ENCODE assay signal across 8 cellular contexts in genomic region chr10:128062837-128063563, GRCh38.
DNase-seq lines count a peak whose midpoint lies in the region; ATAC-seq and TF ChIP-seq lines count a peak whose summit lies in the region.

No MANE protein-coding gene starts in this region.

- peak; percentile 49 for ATAC-seq in GM18517 (IDR thresholded peaks at IDR 0.05; ENCODE audit: unreplicated experiment)
- peak; percentile 44 for ATAC-seq in HG02943 (IDR thresholded peaks at IDR 0.05; ENCODE audit: low read depth, unreplicated experiment)
- peak; percentile 67 to 73 for ATAC-seq in naive thymus-derived CD8-positive, alpha-beta T cell

- H3K9me3 Mint-ChIP-seq in naive thymus-derived CD8-positive, alpha-beta T cell: no peaks in the 10 kb centered on the region

- H3K36me3 Mint-ChIP-seq in naive thymus-derived CD8-positive, alpha-beta T cell: peaks cover 14 to 43% (median 17%) of the 10 kb centered on the region in 3 donors

- in situ Hi-C loops in mammary epithelial cell (cut with MboI; ENCODE audit: low sequenced_read_pairs in 2 of 2): no loop called here

- no peaks in the 10 kb centered on the region for H3K27me3 Mint-ChIP-seq in naive thymus-derived CD8-positive, alpha-beta T cell

- peaks cover 21% of the 10 kb centered on the region; the same call in 1 of the 2 replicates for H3F3A ChIP-seq in PC-9 (ENCODE audit: insufficient read depth, low read depth)

- DNase-seq in SIG-M5 treated with dmso at 0.1 percent for 504 hours (lab: John Stamatoyannopoulos, UW; ENCODE audit: unreplicated experiment) (peak; percentile 85), mammary epithelial cell (no peak), BE2C (no peak), hepatocyte (ENCODE audit: low spot score) (no peak), PC-9 (no peak)
- peak in 9 of 10 donors; percentile 32 to 77 (median 56) for DNase-seq in naive thymus-derived CD8-positive, alpha-beta T cell

- H3K9me3 ChIP-seq in mammary epithelial cell (replicated peaks; ENCODE audit: insufficient read depth, low read length): no peaks in the 10 kb centered on the region
- no peaks in the 10 kb centered on the region for H3K9me3 ChIP-seq in BE2C
- H3K9me3 ChIP-seq in hepatocyte (ENCODE audit: low read depth): no peaks in the 10 kb centered on the region
- H3K9me3 ChIP-seq in PC-9 (ENCODE audit: insufficient read depth, low read depth): no peaks in the 10 kb centered on the region

- H3K4me3 ChIP-seq in mammary epithelial cell (replicated peaks in 1 of 3; ENCODE audit: insufficient read depth in 1 of 3, low read depth in 2 of 3, low read length in 3 of 3) (no peak overlapping the region), BE2C (ENCODE audit: low read depth, low read length) (no peak overlapping the region; the same call in 1 of the 2 replicates), hepatocyte (no peak overlapping the region), PC-9 (no peak overlapping the region)

- peaks cover 38% of the 10 kb centered on the region for H3K4me1 ChIP-seq in mammary epithelial cell (ENCODE audit: insufficient read depth, low read length)
- no peaks in the 10 kb centered on the region for H3K4me1 ChIP-seq in BE2C
- H3K4me1 ChIP-seq in hepatocyte (ENCODE audit: insufficient read depth): no peaks in the 10 kb centered on the region
- H3K4me1 ChIP-seq in PC-9 (replicated peaks; ENCODE audit: insufficient read depth): peaks cover 21% of the 10 kb centered on the region

- BruUV-seq in mammary epithelial cell (replicated peaks; lab: Mats Ljungman, UMichigan) (no TSS peak), PC-9 (replicated peaks; lab: Mats Ljungman, UMichigan) (no TSS peak)

- 71% methylated on average over 20 of the region's 20 CpGs for WGBS in mammary epithelial cell (ENCODE audit: low coverage, missing lambda C conversion rate)
- 61% methylated on average over 20 of the region's 20 CpGs for WGBS in hepatocyte (ENCODE audit: low lambda C conversion rate, missing lambda C conversion rate)

- H3K79me2 ChIP-seq in mammary epithelial cell (ENCODE audit: insufficient read depth, low read length): peaks cover 12% of the 10 kb centered on the region
- H3K79me2 ChIP-seq in hepatocyte: no peaks in the 10 kb centered on the region
- H3K79me2 ChIP-seq in PC-9 (ENCODE audit: low read depth): no peaks in the 10 kb centered on the region

- H3K9me2 ChIP-seq in hepatocyte (replicated peaks; ENCODE audit: insufficient read depth) (no peaks in the 10 kb centered on the region), PC-9 (ENCODE audit: insufficient read depth) (no peaks in the 10 kb centered on the region)

- H2AFZ ChIP-seq in mammary epithelial cell (ENCODE audit: low read depth, low read length): no peak overlapping the region
- H2AFZ ChIP-seq in hepatocyte: no peak overlapping the region
- H2AFZ ChIP-seq in PC-9: no peak overlapping the region

- H4K20me1 ChIP-seq in mammary epithelial cell (ENCODE audit: insufficient read depth, low read length): no peaks in the 10 kb centered on the region
- no peaks in the 10 kb centered on the region for H4K20me1 ChIP-seq in hepatocyte (ENCODE audit: insufficient read depth, poor library complexity, severe bottlenecking)
- H4K20me1 ChIP-seq in PC-9 (ENCODE audit: insufficient read depth): no peaks in the 10 kb centered on the region

- CTCF ChIA-PET in mammary epithelial cell (lab: Charles Lee; ENCODE audit: low non-redundant PET) (interaction anchor here (0.6 kb wide), 1 partner anchor 16 kb away, joined by 9 read pairs; no protein-coding TSS in a partner anchor), PC-9 (lab: Charles Lee) (interaction anchor here (0.5 kb wide), 1 partner anchor 43 kb away, joined by 3 read pairs; no protein-coding TSS in a partner anchor)

- no peak overlapping the region for H3K9ac ChIP-seq in mammary epithelial cell (ENCODE audit: insufficient read depth, low read length)

- H3K4me2 ChIP-seq in mammary epithelial cell (ENCODE audit: insufficient read depth, low read depth, low read length) (peak overlapping the region; percentile 24), hepatocyte (no peak overlapping the region), PC-9 (no peak overlapping the region)

- dilution Hi-C loops in mammary epithelial cell (cut with HindIII; ENCODE audit: low sequenced_read_pairs): loop anchor here (5.0 kb wide), 1 partner anchor 51 kb away; no protein-coding TSS in a partner anchor

- peak overlapping the region; percentile 97 for H3K27ac ChIP-seq in mammary epithelial cell (ENCODE audit: insufficient read depth, low read depth, low read length)
- no peak overlapping the region for H3K27ac ChIP-seq in hepatocyte
- no peak overlapping the region for H3K27ac ChIP-seq in PC-9

- H3K27ac Mint-ChIP-seq in naive thymus-derived CD8-positive, alpha-beta T cell: peak overlapping the region; percentile 80 to 95 (median 88)

- TF ChIP-seq CTCF in mammary epithelial cell (conservative IDR thresholded peaks at IDR 0.05 in 1 of 2, IDR thresholded peaks at IDR 0.05 in 1 of 2; ENCODE audit: extremely low read depth in 1 of 2, insufficient read depth in 1 of 2, low read depth in 1 of 2, low read length in 2 of 2): no peak
- TF ChIP-seq CTCF in BE2C (IDR thresholded peaks at IDR 0.05; ENCODE audit: low read depth, low read length): no peak
- no peak for TF ChIP-seq CTCF in hepatocyte (IDR thresholded peaks at IDR 0.05; ENCODE audit: poor library complexity)
- TF ChIP-seq CTCF in PC-9 (conservative IDR thresholded peaks at IDR 0.05): no peak

- peak overlapping the region; percentile 67 to 88 (median 80) for H3K4me3 Mint-ChIP-seq in naive thymus-derived CD8-positive, alpha-beta T cell

- POLR2A ChIA-PET in naive thymus-derived CD8-positive, alpha-beta T cell (lab: Charles Lee): interaction anchor here (0.8 to 5.0 kb wide), 4 partner anchors 9 to 22 kb away, joined by 6 to 78 read pairs (median 8); no protein-coding TSS in a partner anchor
- POLR2A ChIA-PET in PC-9 (lab: Charles Lee; ENCODE audit: unreplicated experiment): no interaction called here

- peaks cover 61 to 92% (median 91%) of the 10 kb centered on the region in 4 donors for H3K4me1 Mint-ChIP-seq in naive thymus-derived CD8-positive, alpha-beta T cell

- intact Hi-C loops in mammary epithelial cell (cut with micrococcal nuclease) (no loop called here), PC-9 (cut with micrococcal nuclease; ENCODE audit: unreplicated experiment) (no loop called here)

- H3K27me3 ChIP-seq in mammary epithelial cell (ENCODE audit: insufficient read depth, low read length): no peaks in the 10 kb centered on the region
- no peaks in the 10 kb centered on the region for H3K27me3 ChIP-seq in BE2C
- no peaks in the 10 kb centered on the region for H3K27me3 ChIP-seq in hepatocyte
- no peaks in the 10 kb centered on the region for H3K27me3 ChIP-seq in PC-9 (ENCODE audit: insufficient read depth, low read depth)

- H3K36me3 ChIP-seq in mammary epithelial cell (ENCODE audit: insufficient read depth, low read length) (peaks cover 53% of the 10 kb centered on the region), BE2C (no peaks in the 10 kb centered on the region), hepatocyte (replicated peaks; ENCODE audit: insufficient read depth, low read depth) (no peaks in the 10 kb centered on the region), PC-9 (ENCODE audit: low read depth) (no peaks in the 10 kb centered on the region)

Comparison
In these comparisons a context has a peak if more than half of its experiments do, and no peak if none do; other contexts are left out.
1. DNase-seq: peak in SIG-M5 treated with dmso at 0.1 percent for 504 hours (single experiment) and naive thymus-derived CD8-positive, alpha-beta T cell (9 of 10); none in mammary epithelial cell (single experiment), BE2C (single experiment), hepatocyte (single experiment) and PC-9 (0 of 2).
2. Peak in every context shown above with its lines, with median percentiles within 50 percentile points of each other: ATAC-seq.